Comparison of ENCODE assay signal across 8 cellular contexts in the genomic region with DNA sequence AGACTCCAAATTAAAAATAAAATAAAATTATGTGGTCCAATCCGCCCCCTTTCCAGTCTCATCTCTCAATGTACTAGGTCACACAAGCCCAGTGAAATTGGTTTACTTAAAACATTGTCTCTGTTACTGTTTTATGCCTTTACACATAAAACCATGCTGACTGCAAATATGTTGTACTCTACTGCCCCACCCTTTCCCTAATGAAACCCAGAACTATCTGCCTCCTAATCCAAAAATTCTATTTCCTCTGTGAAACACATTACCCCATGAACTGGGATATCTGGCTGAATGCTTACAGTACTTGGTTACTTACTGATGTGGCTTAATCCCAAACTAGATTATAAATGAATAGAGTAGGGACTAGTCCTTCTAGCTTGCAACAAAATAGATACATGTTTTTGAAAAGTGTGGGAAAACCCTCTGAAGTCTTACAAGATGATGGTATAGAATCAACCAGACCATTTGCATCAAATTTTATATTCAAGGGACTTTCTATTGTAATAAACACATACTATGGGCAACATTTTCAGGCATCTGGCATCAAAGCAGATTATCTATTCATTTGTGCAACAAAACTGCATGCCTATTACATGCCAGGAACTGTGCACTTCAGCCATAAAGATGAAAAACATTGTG. TPM values are rescaled to one million over a fixed set of nuclear protein-coding genes. Genes with fewer than 3 reads are reported as not detected.
DNase-seq lines count a peak whose midpoint lies in the region; ATAC-seq and TF ChIP-seq lines count a peak whose summit lies in the region.

No MANE protein-coding gene starts in this region.

- H3K27ac Mint-ChIP-seq in MCF 10A (ENCODE audit: low read depth, unreplicated experiment): peak overlapping the region; percentile 47
- H3K27ac Mint-ChIP-seq in memory B cell: peak overlapping the region; percentile 63
- peak overlapping the region; percentile 46 for H3K27ac Mint-ChIP-seq in type B pancreatic cell

- no peak for ATAC-seq in activated T-cell treated with anti-CD3 and anti-CD28 coated beads, Interleukin-2, amount 50 U/mL, for 4 hours
- ATAC-seq in memory B cell (ENCODE audit: low read depth) (no peak), HG03159 (IDR thresholded peaks at IDR 0.05; ENCODE audit: unreplicated experiment) (no peak), HG03039 (IDR thresholded peaks at IDR 0.05; ENCODE audit: unreplicated experiment) (no peak)

- no peaks in the 10 kb centered on the region for H3K27me3 Mint-ChIP-seq in activated T-cell treated with anti-CD3 and anti-CD28 coated beads, Interleukin-2, amount 50 U/mL, for 4 hours (ENCODE audit: low read depth)
- H3K27me3 Mint-ChIP-seq in MCF 10A (ENCODE audit: insufficient read depth, unreplicated experiment): no peaks in the 10 kb centered on the region
- H3K27me3 Mint-ChIP-seq in memory B cell: no peaks in the 10 kb centered on the region
- H3K27me3 Mint-ChIP-seq in type B pancreatic cell: no peaks in the 10 kb centered on the region

- no peak for DNase-seq in activated T-cell treated with anti-CD3 and anti-CD28 coated beads, Interleukin-2, amount 50 U/mL, for 4 hours
- no peak for DNase-seq in activated T-cell treated with anti-CD3 and anti-CD28 coated beads, Interleukin-2, amount 50 U/mL, for 1 hour
- no peak for DNase-seq in MCF 10A (ENCODE audit: unreplicated experiment)
- DNase-seq in memory B cell (ENCODE audit: low spot score in 2 of 2): no peak
- no peak for DNase-seq in type B pancreatic cell (ENCODE audit: extremely low spot score, unreplicated experiment)
- no peak for DNase-seq in stimulated activated CD4-positive, alpha-beta T cell treated with anti-CD3 and anti-CD28 coated beads, Interleukin-1b, Interleukin-23, amount 100 ng/mL, for 48 hours

- no TSS peak for BruUV-seq in MCF 10A (replicated peaks; lab: Mats Ljungman, UMichigan)

- peaks cover 90% of the 10 kb centered on the region for H3K4me1 Mint-ChIP-seq in activated T-cell treated with anti-CD3 and anti-CD28 coated beads, Interleukin-2, amount 50 U/mL, for 4 hours (ENCODE audit: low read depth)
- H3K4me1 Mint-ChIP-seq in MCF 10A (ENCODE audit: insufficient read depth, unreplicated experiment): peaks cover 34% of the 10 kb centered on the region
- peaks cover 47% of the 10 kb centered on the region for H3K4me1 Mint-ChIP-seq in memory B cell
- peaks cover 63% of the 10 kb centered on the region for H3K4me1 Mint-ChIP-seq in type B pancreatic cell (ENCODE audit: unreplicated experiment)

- peaks cover 26% of the 10 kb centered on the region for H3K36me3 Mint-ChIP-seq in activated T-cell treated with anti-CD3 and anti-CD28 coated beads, Interleukin-2, amount 50 U/mL, for 4 hours (ENCODE audit: insufficient read depth)
- H3K36me3 Mint-ChIP-seq in MCF 10A (ENCODE audit: insufficient read depth, unreplicated experiment) (peaks cover 43% of the 10 kb centered on the region), memory B cell (peaks cover 26% of the 10 kb centered on the region), type B pancreatic cell (peaks cover 37% of the 10 kb centered on the region)

- TF ChIP-seq CTCF in MCF 10A (IDR thresholded peaks at IDR 0.05; ENCODE audit: unreplicated experiment) (no peak), type B pancreatic cell (conservative IDR thresholded peaks at IDR 0.05) (no peak)

- POLR2A ChIA-PET in MCF 10A (lab: Yijun Ruan, JAX): interaction anchor here (1.0 to 21.0 kb wide), 3 partner anchors 10 to 68 kb away, joined by 3 to 620 read pairs (median 129); a partner anchor contains a TSS

- CTCF ChIA-PET in MCF 10A (lab: Yijun Ruan, JAX): interaction anchor here (13.5 kb wide), 1 partner anchor 22 kb away, joined by 119 read pairs; no protein-coding TSS in a partner anchor

- intact Hi-C loops in MCF 10A (cut with micrococcal nuclease): loop anchor here (2.0 kb wide), 1 partner anchor 19 kb away; no protein-coding TSS in a partner anchor

- peak overlapping the region; percentile 9 for H3K4me3 Mint-ChIP-seq in activated T-cell treated with anti-CD3 and anti-CD28 coated beads, Interleukin-2, amount 50 U/mL, for 4 hours
- H3K4me3 Mint-ChIP-seq in MCF 10A (ENCODE audit: unreplicated experiment): peak overlapping the region; percentile 61
- H3K4me3 Mint-ChIP-seq in memory B cell: peak overlapping the region; percentile 46
- H3K4me3 Mint-ChIP-seq in type B pancreatic cell: peak overlapping the region; percentile 19

- H3K9me3 Mint-ChIP-seq in activated T-cell treated with anti-CD3 and anti-CD28 coated beads, Interleukin-2, amount 50 U/mL, for 4 hours: no peaks in the 10 kb centered on the region
- H3K9me3 Mint-ChIP-seq in MCF 10A (ENCODE audit: unreplicated experiment) (no peaks in the 10 kb centered on the region), memory B cell (no peaks in the 10 kb centered on the region), type B pancreatic cell (no peaks in the 10 kb centered on the region)

RNA-seq across cellular contexts. Expression of a gene that starts 10.0 kb away (rescaled TPM):
- 10 to 100 TPM; 49.2 to 71.8 (median 67.4) TPM for total RNA-seq in activated T-cell treated with anti-CD3 and anti-CD28 coated beads, Interleukin-2, amount 50 U/mL, for 4 hours
- total RNA-seq in MCF 10A (2022): 49.7 and 53.1 TPM in 2 replicates
- total RNA-seq in type B pancreatic cell (ENCODE audit: low replicate concordance): 63.0 and 75.6 TPM in 2 replicates

Comparison
In these comparisons a context has a peak if more than half of its experiments do, and no peak if none do; other contexts are left out.
1. H3K4me3 Mint-ChIP-seq: peak in every context shown above with its lines; median percentile 61 in MCF 10A; 46 in memory B cell; 19 in type B pancreatic cell; 9 in activated T-cell treated with anti-CD3 and anti-CD28 coated beads, Interleukin-2, amount 50 U/mL, for 4 hours.